21 cellular contexts compared by ENCODE assay signal in the genomic region with DNA sequence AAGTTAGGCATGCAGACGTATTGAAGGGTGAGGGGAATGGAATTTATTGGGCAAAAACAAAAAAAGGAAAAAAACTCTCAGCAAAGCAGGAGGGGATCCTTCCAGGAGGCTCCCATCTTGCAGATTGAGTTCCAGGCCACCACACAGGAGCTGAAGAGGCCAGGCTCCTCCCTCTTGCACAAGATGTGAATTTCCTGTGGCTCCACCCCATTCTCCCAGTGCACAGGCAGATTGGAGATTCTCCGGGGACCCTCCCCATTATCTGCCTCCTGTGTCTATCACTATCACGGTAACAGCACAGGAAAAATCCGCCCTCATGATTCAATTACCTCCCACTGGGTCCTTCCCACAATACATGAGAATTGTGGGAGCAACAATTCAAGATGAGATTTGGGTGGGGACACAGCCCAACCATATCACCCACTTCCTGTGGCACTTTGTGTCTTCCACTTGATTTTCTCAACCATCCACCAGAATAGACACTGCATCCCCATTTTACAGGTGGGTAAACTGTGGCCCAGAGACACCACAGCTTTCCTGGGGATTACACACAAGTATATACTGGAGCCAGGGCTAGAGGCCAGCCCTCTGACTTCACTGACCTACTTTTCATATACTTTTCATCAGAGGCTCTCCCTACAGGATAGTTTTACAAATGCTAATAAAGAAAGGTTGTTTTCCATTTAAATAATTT. TPM values are rescaled to one million over a fixed set of nuclear protein-coding genes. Genes with fewer than 3 reads are reported as not detected.
"Had no signal": no experiment of that assay in that cellular context is flagged by ENCODE, and none has a peak within 500 bp of the region (broad histone marks: within the 10 kb centered on the region; RNA-seq: fewer than 3 reads in every experiment).

No MANE protein-coding gene starts in this region.

- H3K36me3 ChIP-seq: gastrocnemius medialis, heart right ventricle, lower lobe of right lung, suprapubic skin, thyroid gland had no signal

- H3K9me3 ChIP-seq: gastrocnemius medialis, lower lobe of right lung, psoas muscle, suprapubic skin, thyroid gland had no signal

- FAIRE-seq: endometrium, islet of Langerhans, urothelium cell line had no signal

- H3K4me1 ChIP-seq: psoas muscle had no signal

- H3K4me3 ChIP-seq: gastrocnemius medialis, heart right ventricle, lower lobe of right lung, psoas muscle, smooth muscle cell, suprapubic skin, thyroid gland had no signal

- H3K27ac ChIP-seq: gastrocnemius medialis, lower lobe of right lung, psoas muscle, suprapubic skin, thyroid gland had no signal

- DNase-seq: effector memory CD4-positive, alpha-beta T cell; gastrocnemius medialis; heart right ventricle; hypothalamus; lower lobe of right lung; midbrain; psoas muscle; retina; stimulated activated CD4-positive, alpha-beta T cell treated with anti-CD3 and anti-CD28 coated beads, Interleukin-2, amount 100 ng/mL, for 48 hours; stimulated activated CD8-positive, alpha-beta memory T cell treated with anti-CD3 and anti-CD28 coated beads, Interleukin-4, amount 100 ng/mL, for 48 hours; stimulated activated naive CD8-positive, alpha-beta T cell treated with anti-CD3 and anti-CD28 coated beads, Interleukin-15, Interleukin-2, amounts not matched to agents 100 U/mL and 50 U/mL, for 24 hours; thyroid gland had no signal

- ATAC-seq: esophagus mucosa; gastrocnemius medialis; left lobe of liver; lower lobe of right lung; natural killer cell treated with Interleukin-12 subunit alpha and Interleukin-12 subunit beta and Interleukin-15 and Interleukin-18, amount 100 ng/mL, for 72 hours; psoas muscle; stimulated activated effector memory CD8-positive, alpha-beta T cell treated with anti-CD3 and anti-CD28 coated beads, Interleukin-12 subunit alpha, Interleukin-12 subunit beta, amount 100 ng/mL, for 72 hours; stimulated activated naive CD8-positive, alpha-beta T cell treated with anti-CD3 and anti-CD28 coated beads, Interleukin-15, Interleukin-2, amounts not matched to agents 100 U/mL and 50 U/mL, for 24 hours had no signal

- H3K27me3 ChIP-seq: gastrocnemius medialis, heart right ventricle, suprapubic skin, thyroid gland had no signal

- H3K4me2 ChIP-seq: smooth muscle cell had no signal

RNA-seq across cellular contexts. Expression of a gene that starts 18.9 kb away (rescaled TPM):
- total RNA-seq: natural killer cell treated with Interleukin-12 subunit alpha and Interleukin-12 subunit beta and Interleukin-15 and Interleukin-18, amount 100 ng/mL, for 72 hours had no signal
